In genomic region chr17:75665981-75666380, GRCh38 we compare ENCODE assay signal across 1 cellular context.
TF ChIP-seq lines count a peak whose summit lies in the region.

No MANE protein-coding gene starts in this region.

TF ChIP-seq in GM12878, 131 proteins besides CTCF, POLR2A, EP300 and RAD21:
- TF ChIP-seq RB1 (IDR thresholded peaks at IDR 0.05; ENCODE audit: borderline replicate concordance) (no peak), SIX5 (IDR thresholded peaks at IDR 0.05; ENCODE audit: low read depth, low read length, severe bottlenecking) (no peak)
